1 cellular context compared by ENCODE assay signal in the genomic region with DNA sequence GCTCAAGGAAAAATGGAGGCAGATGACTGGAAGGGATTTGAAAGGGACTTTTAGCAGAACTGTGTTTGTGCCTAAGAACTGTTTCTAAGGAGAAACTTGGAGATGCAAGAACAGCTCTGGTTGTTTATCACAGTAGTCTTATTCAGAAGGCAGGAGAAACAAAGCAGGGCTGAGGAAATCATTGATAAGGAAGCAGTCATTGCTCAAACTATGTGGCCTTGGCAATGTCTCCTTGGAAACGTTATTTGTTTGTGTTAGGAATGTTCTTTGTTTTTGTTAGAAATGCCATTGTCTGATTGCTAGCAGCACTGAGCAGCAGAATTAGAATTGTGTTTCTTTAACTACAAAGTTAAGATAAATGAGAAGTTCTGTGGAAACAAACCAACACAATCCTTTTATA.
TF ChIP-seq lines count a peak whose summit lies in the region.

No MANE protein-coding gene starts in this region.

TF ChIP-seq in HepG2, 621 proteins besides CTCF, POLR2A, EP300 and RAD21 (continued from another document):
- TF ChIP-seq, protein P1, sequence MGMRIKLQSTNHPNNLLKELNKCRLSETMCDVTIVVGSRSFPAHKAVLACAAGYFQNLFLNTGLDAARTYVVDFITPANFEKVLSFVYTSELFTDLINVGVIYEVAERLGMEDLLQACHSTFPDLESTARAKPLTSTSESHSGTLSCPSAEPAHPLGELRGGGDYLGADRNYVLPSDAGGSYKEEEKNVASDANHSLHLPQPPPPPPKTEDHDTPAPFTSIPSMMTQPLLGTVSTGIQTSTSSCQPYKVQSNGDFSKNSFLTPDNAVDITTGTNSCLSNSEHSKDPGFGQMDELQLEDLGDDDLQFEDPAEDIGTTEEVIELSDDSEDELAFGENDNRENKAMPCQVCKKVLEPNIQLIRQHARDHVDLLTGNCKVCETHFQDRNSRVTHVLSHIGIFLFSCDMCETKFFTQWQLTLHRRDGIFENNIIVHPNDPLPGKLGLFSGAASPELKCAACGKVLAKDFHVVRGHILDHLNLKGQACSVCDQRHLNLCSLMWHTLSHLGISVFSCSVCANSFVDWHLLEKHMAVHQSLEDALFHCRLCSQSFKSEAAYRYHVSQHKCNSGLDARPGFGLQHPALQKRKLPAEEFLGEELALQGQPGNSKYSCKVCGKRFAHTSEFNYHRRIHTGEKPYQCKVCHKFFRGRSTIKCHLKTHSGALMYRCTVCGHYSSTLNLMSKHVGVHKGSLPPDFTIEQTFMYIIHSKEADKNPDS (CRISPR knock-in tag; IDR thresholded peaks at IDR 0.05), result no peak
- TF ChIP-seq ZMYM4 (CRISPR knock-in tag; IDR thresholded peaks at IDR 0.05) (no peak), FOXK1 (CRISPR knock-in tag; IDR thresholded peaks at IDR 0.05; ENCODE audit: borderline replicate concordance, low read depth) (no peak), ZNF451 (CRISPR knock-in tag; IDR thresholded peaks at IDR 0.05) (no peak), EED (CRISPR knock-in tag; IDR thresholded peaks at IDR 0.05) (no peak), ATF1 (CRISPR knock-in tag; IDR thresholded peaks at IDR 0.05) (no peak), NCOR1 (IDR thresholded peaks at IDR 0.05; ENCODE audit: borderline replicate concordance, low read length) (no peak), ZEB1 (IDR thresholded peaks at IDR 0.05; ENCODE audit: insufficient replicate concordance, low read depth) (no peak)
